ENCODE assay signal across 1 cellular context in the genomic region with DNA sequence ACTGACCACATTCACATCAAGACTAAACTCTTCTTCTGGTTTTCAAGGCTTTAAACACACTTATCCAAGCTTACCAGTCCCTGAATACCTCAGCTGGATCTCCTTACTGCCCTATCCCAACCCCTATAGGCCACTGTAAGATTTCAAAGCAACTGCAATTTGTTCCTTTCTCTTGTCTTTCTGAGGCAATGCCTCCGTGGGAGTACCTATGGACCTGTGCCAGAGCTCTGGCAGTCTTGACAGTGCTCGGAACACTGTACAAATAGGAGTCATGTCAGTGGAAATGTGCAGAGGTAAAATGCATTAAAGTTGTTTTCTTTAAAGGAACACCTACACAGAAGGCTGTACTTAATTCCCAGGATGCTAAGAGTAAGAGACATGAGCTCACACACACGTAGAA.
TF ChIP-seq lines count a peak whose summit lies in the region.

No MANE protein-coding gene starts in this region.

TF ChIP-seq in IMR-90, 13 proteins besides CTCF, POLR2A, EP300 and RAD21 (continued from another document):
- TF ChIP-seq MAZ (IDR thresholded peaks at IDR 0.05; ENCODE audit: borderline replicate concordance, low read depth, low read length) = no peak
- no peak for TF ChIP-seq RFX5 (IDR thresholded peaks at IDR 0.05; ENCODE audit: low read depth, low read length)
- TF ChIP-seq NFE2L2 (IDR thresholded peaks at IDR 0.05; ENCODE audit: low read depth, low read length) = no peak
- TF ChIP-seq, protein P1, sequence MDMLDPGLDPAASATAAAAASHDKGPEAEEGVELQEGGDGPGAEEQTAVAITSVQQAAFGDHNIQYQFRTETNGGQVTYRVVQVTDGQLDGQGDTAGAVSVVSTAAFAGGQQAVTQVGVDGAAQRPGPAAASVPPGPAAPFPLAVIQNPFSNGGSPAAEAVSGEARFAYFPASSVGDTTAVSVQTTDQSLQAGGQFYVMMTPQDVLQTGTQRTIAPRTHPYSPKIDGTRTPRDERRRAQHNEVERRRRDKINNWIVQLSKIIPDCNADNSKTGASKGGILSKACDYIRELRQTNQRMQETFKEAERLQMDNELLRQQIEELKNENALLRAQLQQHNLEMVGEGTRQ (IDR thresholded peaks at IDR 0.05; ENCODE audit: low read depth, low read length) = no peak
TF ChIP-seq in IMR-90: peak in this region for 0.
